In genomic region chr9:137715861-137716693, GRCh38 we compare ENCODE assay signal across 1 cellular context.
TF ChIP-seq lines count a peak whose summit lies in the region.
"Not testable (repeated sequence)": the region's sequence is repeated elsewhere in the genome, so short reads cannot be mapped to it uniquely, and the experiment has no call there.

No MANE protein-coding gene starts in this region.

TF ChIP-seq in K562, 482 proteins besides CTCF, POLR2A, EP300 and RAD21:
- TF ChIP-seq ETV6 (IDR thresholded peaks at IDR 0.05; ENCODE audit: borderline replicate concordance in 1 of 2, low read depth in 2 of 2, low read length in 1 of 2) (peak; percentile 52 to 90; a peak in 2 of 4 replicates), SPI1 (IDR thresholded peaks at IDR 0.05; ENCODE audit: borderline replicate concordance, low read depth, low read length) (peak; percentile 48; the same call in 1 of the 2 replicates), CBX3 (IDR thresholded peaks at IDR 0.05; ENCODE audit: borderline replicate concordance in 1 of 2, low read length in 2 of 2) (peak in 1 of 2 experiments; percentile 39; a peak in 1 of 3 replicates), YY1 (IDR thresholded peaks at IDR 0.05; ENCODE audit: borderline replicate concordance in 1 of 3, control insufficient read depth in 1 of 3, extremely low read depth in 1 of 3, insufficient read depth in 3 of 3, insufficient read length in 1 of 3, insufficient replicate concordance in 2 of 3, low read depth in 1 of 3, low read length in 2 of 3) (peak in 1 of 3 experiments; percentile 25), ZNF740 (CRISPR knock-in tag; IDR thresholded peaks at IDR 0.05) (0 out of 2 replicates have a peak, but pooled peaks have one; percentile 58), CBX1 (IDR thresholded peaks at IDR 0.05; ENCODE audit: low read depth) (0 out of 2 replicates have a peak, but pooled peaks have one; percentile 19)
- not testable (repeated sequence) for TF ChIP-seq ETV6 (CRISPR knock-in tag; IDR thresholded peaks at IDR 0.05; ENCODE audit: borderline replicate concordance); ZNF740 (tag; IDR thresholded peaks at IDR 0.05)
